Comparison of ENCODE assay signal across 10 cellular contexts in genomic region chr4:122921300-122921699, GRCh38. TPM values are rescaled to one million over a fixed set of nuclear protein-coding genes. Genes with fewer than 3 reads are reported as not detected.
DNase-seq lines count a peak whose midpoint lies in the region; ATAC-seq and TF ChIP-seq lines count a peak whose summit lies in the region.
"Had no signal": no experiment of that assay in that cellular context is flagged by ENCODE, and none has a peak within 500 bp of the region (broad histone marks: within the 10 kb centered on the region; RNA-seq: fewer than 3 reads in every experiment).

No MANE protein-coding gene starts in this region.

- no peak overlapping the region for H3K27ac Mint-ChIP-seq in CD4-positive, CD25-positive, alpha-beta regulatory T cell

- peak overlapping the region in 3 of 4 donors; percentile 73 to 99 (median 85) for H3K4me3 Mint-ChIP-seq in CD4-positive, CD25-positive, alpha-beta regulatory T cell

- peak overlapping the region; percentile 94; the same call in 1 of the 2 replicates for H3K4me2 ChIP-seq in MM.1S (ENCODE audit: low read depth, low read length)
- H3K4me2 ChIP-seq in osteoblast (ENCODE audit: insufficient read depth, low read length): peak overlapping the region; percentile 85

- no peaks in the 10 kb centered on the region for H3K9me2 ChIP-seq in MM.1S (replicated peaks; ENCODE audit: insufficient read depth, low read length)

- H3K27me3 Mint-ChIP-seq in CD4-positive, CD25-positive, alpha-beta regulatory T cell: no peaks in the 10 kb centered on the region

- H3K4me3 ChIP-seq in CD4-positive, CD25-positive, alpha-beta regulatory T cell (ENCODE audit: low read depth, low read length): peak overlapping the region; percentile 95
- H3K4me3 ChIP-seq in MM.1S (ENCODE audit: low read length): 0 out of 2 replicates have a peak overlapping the region, but pooled peaks have one; percentile 91
- peak overlapping the region; percentile 80 for H3K4me3 ChIP-seq in endocrine pancreas (ENCODE audit: control insufficient read depth, insufficient read depth, low read length)
- H3K4me3 ChIP-seq in osteoblast (ENCODE audit: insufficient read depth, low read length): peak overlapping the region; percentile 79

- peaks cover 19% of the 10 kb centered on the region for H3F3A ChIP-seq in MM.1S (ENCODE audit: insufficient read depth, low read length)

- no peak for TF ChIP-seq CTCF in MM.1S (IDR thresholded peaks at IDR 0.05; ENCODE audit: low read length)
- no peak for TF ChIP-seq CTCF in osteoblast (IDR thresholded peaks at IDR 0.05; ENCODE audit: extremely low read depth, low read depth, low read length)

- H4K20me1 ChIP-seq in MM.1S (ENCODE audit: insufficient read depth, low read length): no peaks in the 10 kb centered on the region
- no peaks in the 10 kb centered on the region for H4K20me1 ChIP-seq in osteoblast (ENCODE audit: insufficient read depth, low read length)

- ATAC-seq in CD4-positive, CD25-positive, alpha-beta regulatory T cell (ENCODE audit: low read depth in 2 of 2): no peak
- ATAC-seq in HG03135 (IDR thresholded peaks at IDR 0.05; ENCODE audit: unreplicated experiment): no peak
- no peak for ATAC-seq in HG03469 (IDR thresholded peaks at IDR 0.05; ENCODE audit: unreplicated experiment)

- no peaks in the 10 kb centered on the region for H3K9me3 Mint-ChIP-seq in CD4-positive, CD25-positive, alpha-beta regulatory T cell

- no peaks in the 10 kb centered on the region for H3K27me3 ChIP-seq in CD4-positive, CD25-positive, alpha-beta regulatory T cell (ENCODE audit: control insufficient read depth, insufficient read depth, low read length)
- H3K27me3 ChIP-seq in MM.1S (replicated peaks; ENCODE audit: insufficient read depth, low read length) (no peaks in the 10 kb centered on the region), endocrine pancreas (ENCODE audit: control insufficient read depth, insufficient read depth, low read length) (no peaks in the 10 kb centered on the region), osteoblast (ENCODE audit: insufficient read depth, low read length) (no peaks in the 10 kb centered on the region)

- H3K4me1 Mint-ChIP-seq in CD4-positive, CD25-positive, alpha-beta regulatory T cell: peaks cover 3 to 17% (median 7%) of the 10 kb centered on the region in 4 donors

- H3K9ac ChIP-seq in MM.1S (ENCODE audit: low read length) (no peak overlapping the region), endocrine pancreas (ENCODE audit: control insufficient read depth, insufficient read depth, low read length) (no peak overlapping the region)

- H3K36me3 ChIP-seq in CD4-positive, CD25-positive, alpha-beta regulatory T cell (ENCODE audit: control insufficient read depth, insufficient read depth, low read length): no peaks in the 10 kb centered on the region
- H3K36me3 ChIP-seq in MM.1S (replicated peaks; ENCODE audit: insufficient read depth, low read length) (no peaks in the 10 kb centered on the region), endocrine pancreas (ENCODE audit: control insufficient read depth, insufficient read depth, low read length) (no peaks in the 10 kb centered on the region), osteoblast (ENCODE audit: insufficient read depth, low read length) (no peaks in the 10 kb centered on the region)

- no peaks in the 10 kb centered on the region for H3K9me3 ChIP-seq in CD4-positive, CD25-positive, alpha-beta regulatory T cell (ENCODE audit: control insufficient read depth in 2 of 2, low read length in 2 of 2)
- H3K9me3 ChIP-seq in MM.1S (replicated peaks; ENCODE audit: insufficient read depth, low read length) (no peaks in the 10 kb centered on the region), endocrine pancreas (ENCODE audit: control insufficient read depth, low read length) (no peaks in the 10 kb centered on the region), osteoblast (ENCODE audit: low read depth, low read length) (no peaks in the 10 kb centered on the region)

- H3K27ac ChIP-seq in CD4-positive, CD25-positive, alpha-beta regulatory T cell (ENCODE audit: insufficient read depth, low read length, poor library complexity, severe bottlenecking): no peak overlapping the region
- H3K27ac ChIP-seq in MM.1S (ENCODE audit: low read length) (no peak overlapping the region), osteoblast (ENCODE audit: low read depth, low read length) (peak overlapping the region; percentile 76)

- H3K36me3 Mint-ChIP-seq in CD4-positive, CD25-positive, alpha-beta regulatory T cell: no peaks in the 10 kb centered on the region

- H3K79me2 ChIP-seq in MM.1S (ENCODE audit: low read length): peaks cover 33% of the 10 kb centered on the region
- peaks cover 59% of the 10 kb centered on the region for H3K79me2 ChIP-seq in osteoblast (ENCODE audit: insufficient read depth, low read length)

- peaks cover 22% of the 10 kb centered on the region for H3K4me1 ChIP-seq in CD4-positive, CD25-positive, alpha-beta regulatory T cell (ENCODE audit: control insufficient read depth, insufficient read depth, low read length, poor library complexity, severe bottlenecking)
- H3K4me1 ChIP-seq in MM.1S (ENCODE audit: low read length) (peaks cover 6% of the 10 kb centered on the region), endocrine pancreas (ENCODE audit: control insufficient read depth, insufficient read depth, low read length) (peaks cover 5% of the 10 kb centered on the region), osteoblast (ENCODE audit: insufficient read depth, low read length) (peaks cover 24% of the 10 kb centered on the region)

- H2AFZ ChIP-seq in MM.1S (ENCODE audit: low read length): no peak overlapping the region; the same call in 1 of the 2 replicates
- no peak overlapping the region for H2AFZ ChIP-seq in osteoblast (ENCODE audit: low read length)

- no peak for DNase-seq in CD4-positive, CD25-positive, alpha-beta regulatory T cell
- DNase-seq in MM.1S (no peak), osteoblast (ENCODE audit: insufficient read length, low spot score, missing footprints) (no peak), retina (no peak), occipital lobe (lab: John Stamatoyannopoulos, UW) (no peak)
- DNase-seq: effector CD4-positive, alpha-beta T cell; NCI-H1417 treated with DMSO at 0.1 percent for 48 hours had no signal

RNA-seq across cellular contexts. Expression of gene NUDT6, which starts 1.1 kb away (rescaled TPM):
- total RNA-seq in CD4-positive, CD25-positive, alpha-beta regulatory T cell: 1.8 TPM
- 1 to 10 TPM; 2.8 to 4.8 (median 3.2) TPM for polyA plus RNA-seq in CD4-positive, CD25-positive, alpha-beta regulatory T cell
- total RNA-seq in osteoblast (6.2 and 7.4 TPM in 2 replicates), occipital lobe (6.4 TPM)
